ENCODE assay signal across 10 cellular contexts in genomic region chr6:87436435-87436834, GRCh38. TPM values are rescaled to one million over a fixed set of nuclear protein-coding genes. Genes with fewer than 3 reads are reported as not detected.
DNase-seq lines count a peak whose midpoint lies in the region; ATAC-seq and TF ChIP-seq lines count a peak whose summit lies in the region.
"Had no signal": no experiment of that assay in that cellular context is flagged by ENCODE, and none has a peak within 500 bp of the region (broad histone marks: within the 10 kb centered on the region; RNA-seq: fewer than 3 reads in every experiment).

No MANE protein-coding gene starts in this region.

- no peaks in the 10 kb centered on the region for H3K9me3 ChIP-seq in A673 (ENCODE audit: low read depth, low read length, poor library complexity, severe bottlenecking)
- H3K9me3 ChIP-seq: tibial nerve had no signal

- BruUV-seq in A673 (replicated peaks; lab: Mats Ljungman, UMichigan) = no TSS peak

- H3K4me1 Mint-ChIP-seq in stimulated activated effector memory CD8-positive, alpha-beta T cell treated with anti-CD3 and anti-CD28 coated beads, Interleukin-12 subunit alpha, Interleukin-12 subunit beta, amount 100 ng/mL, for 72 hours = no peaks in the 10 kb centered on the region

- H3K4me3 Mint-ChIP-seq in stimulated activated effector memory CD8-positive, alpha-beta T cell treated with anti-CD3 and anti-CD28 coated beads, Interleukin-12 subunit alpha, Interleukin-12 subunit beta, amount 100 ng/mL, for 72 hours = no peak overlapping the region
- H3K4me3 Mint-ChIP-seq: activated naive CD8-positive, alpha-beta T cell had no signal

- H3K27ac Mint-ChIP-seq in stimulated activated effector memory CD8-positive, alpha-beta T cell treated with anti-CD3 and anti-CD28 coated beads, Interleukin-12 subunit alpha, Interleukin-12 subunit beta, amount 100 ng/mL, for 72 hours = no peak overlapping the region
- H3K27ac Mint-ChIP-seq: activated naive CD8-positive, alpha-beta T cell had no signal

- ATAC-seq in left colon = peak; percentile 75
- peak; percentile 51 for ATAC-seq in stimulated activated effector memory CD8-positive, alpha-beta T cell treated with anti-CD3 and anti-CD28 coated beads, Interleukin-12 subunit alpha, Interleukin-12 subunit beta, amount 100 ng/mL, for 72 hours
- no peak for ATAC-seq in HG03460 (IDR thresholded peaks at IDR 0.05; ENCODE audit: unreplicated experiment)

- H3K4me1 ChIP-seq in A673 (ENCODE audit: insufficient read depth, low read length, poor library complexity, severe bottlenecking) = no peaks in the 10 kb centered on the region
- H3K4me1 ChIP-seq: tibial nerve had no signal

- H3K27ac ChIP-seq in A673 (ENCODE audit: low read depth, low read length, poor library complexity, severe bottlenecking) = no peak overlapping the region
- H3K27ac ChIP-seq: tibial nerve had no signal

- intact Hi-C loops in A673 (cut with micrococcal nuclease; ENCODE audit: unreplicated experiment) = no loop called here
- intact Hi-C loops in left colon (cut with DNase I, micrococcal nuclease) = no loop called here

- in situ Hi-C loops in astrocyte of the cerebellum (cut with HindIII; ENCODE audit: low sequenced_read_pairs) = no loop called here

- POLR2A ChIA-PET in A673 (lab: Charles Lee; ENCODE audit: low non-redundant PET) = no interaction called here

- H3K9me3 Mint-ChIP-seq in stimulated activated effector memory CD8-positive, alpha-beta T cell treated with anti-CD3 and anti-CD28 coated beads, Interleukin-12 subunit alpha, Interleukin-12 subunit beta, amount 100 ng/mL, for 72 hours = no peaks in the 10 kb centered on the region

- CTCF ChIA-PET in A673 (lab: Charles Lee) = no interaction called here

- TF ChIP-seq CTCF in A673 (conservative IDR thresholded peaks at IDR 0.05; ENCODE audit: low read depth, low read length) (no peak), astrocyte of the cerebellum (IDR thresholded peaks at IDR 0.05; ENCODE audit: low read depth, low read length, missing control alignments) (no peak)

- no peak overlapping the region for H3K4me3 ChIP-seq in A673 (ENCODE audit: low read depth, low read length, poor library complexity, severe bottlenecking)
- no peak overlapping the region for H3K4me3 ChIP-seq in H7 (ENCODE audit: insufficient read depth, low read depth, low read length)
- no peak overlapping the region for H3K4me3 ChIP-seq in astrocyte of the cerebellum (ENCODE audit: low read depth, low read length)
- H3K4me3 ChIP-seq: tibial nerve had no signal

- H3K36me3 ChIP-seq in A673 (ENCODE audit: insufficient read depth, low read length, poor library complexity, severe bottlenecking) = no peaks in the 10 kb centered on the region
- H3K36me3 ChIP-seq in H7 (replicated peaks; ENCODE audit: control insufficient read depth, insufficient read depth, low read length) = no peaks in the 10 kb centered on the region
- H3K36me3 ChIP-seq: tibial nerve had no signal

- peaks cover 14% of the 10 kb centered on the region for H3K27me3 ChIP-seq in A673 (replicated peaks; ENCODE audit: insufficient read depth, low read depth, low read length, poor library complexity)
- no peaks in the 10 kb centered on the region for H3K27me3 ChIP-seq in H7 (ENCODE audit: control insufficient read depth, insufficient read depth, low read length)
- H3K27me3 ChIP-seq: tibial nerve had no signal

- DNase-seq in A673 (ENCODE audit: low spot score) = peak; percentile 75
- peak; percentile 52 for DNase-seq in H7
- peak; percentile 50 for DNase-seq in SK-N-DZ (ENCODE audit: low spot score)
- DNase-seq in astrocyte of the cerebellum (ENCODE audit: low read depth) = peak; percentile 60
- peak; percentile 27 to 53 for DNase-seq in left colon
- DNase-seq in stimulated activated effector memory CD8-positive, alpha-beta T cell treated with anti-CD3 and anti-CD28 coated beads, Interleukin-12 subunit alpha, Interleukin-12 subunit beta, amount 100 ng/mL, for 72 hours (ENCODE audit: low spot score in 2 of 2) = peak; percentile 10 to 62
- no peak for DNase-seq in NCI-H774 (lab: John Stamatoyannopoulos, UW)

- H3K36me3 Mint-ChIP-seq in stimulated activated effector memory CD8-positive, alpha-beta T cell treated with anti-CD3 and anti-CD28 coated beads, Interleukin-12 subunit alpha, Interleukin-12 subunit beta, amount 100 ng/mL, for 72 hours = no peaks in the 10 kb centered on the region
- H3K36me3 Mint-ChIP-seq: activated naive CD8-positive, alpha-beta T cell had no signal

RNA-seq across cellular contexts. Expression of gene CFAP206, which starts 28.7 kb away (rescaled TPM):
- total RNA-seq in A673 (2021) (0.61 TPM in 1 of 2 replicates, not detected in the other), left colon (under 1 TPM in 1 of 2 donors, not detected in 1; 0.12 TPM)
- total RNA-seq in H7 (2014; rRNA removed; shearing (Covaris generic)) = 0.14 TPM in 1 of 2 replicates, not detected in the other
- 0.43 and 0.46 TPM in 2 replicates for polyA plus RNA-seq in SK-N-DZ (2014; cell fraction: cytosol; rRNA removed)
- 0.46 and 1.4 TPM in 2 replicates for polyA plus RNA-seq in SK-N-DZ (2014; cell fraction: nucleus; rRNA removed)
- total RNA-seq: tibial nerve had no signal

RNA-seq across cellular contexts. Expression of gene SLC35A1, which starts 36.3 kb away (rescaled TPM):
- total RNA-seq in A673 (2021) = 11.5 and 13.0 TPM in 2 replicates
- total RNA-seq in H7 (2014; rRNA removed; shearing (Covaris generic)) = 6.2 and 10.5 TPM in 2 replicates
- polyA plus RNA-seq in SK-N-DZ (2014; cell fraction: cytosol; rRNA removed) = 40.0 and 44.0 TPM in 2 replicates
- polyA plus RNA-seq in SK-N-DZ (2014; cell fraction: nucleus; rRNA removed) = 30.6 and 53.9 TPM in 2 replicates
- total RNA-seq in left colon = 10 to 100 TPM; 44.1 to 47.2 TPM
